Comparison of ENCODE assay signal across 22 cellular contexts in the genomic region with DNA sequence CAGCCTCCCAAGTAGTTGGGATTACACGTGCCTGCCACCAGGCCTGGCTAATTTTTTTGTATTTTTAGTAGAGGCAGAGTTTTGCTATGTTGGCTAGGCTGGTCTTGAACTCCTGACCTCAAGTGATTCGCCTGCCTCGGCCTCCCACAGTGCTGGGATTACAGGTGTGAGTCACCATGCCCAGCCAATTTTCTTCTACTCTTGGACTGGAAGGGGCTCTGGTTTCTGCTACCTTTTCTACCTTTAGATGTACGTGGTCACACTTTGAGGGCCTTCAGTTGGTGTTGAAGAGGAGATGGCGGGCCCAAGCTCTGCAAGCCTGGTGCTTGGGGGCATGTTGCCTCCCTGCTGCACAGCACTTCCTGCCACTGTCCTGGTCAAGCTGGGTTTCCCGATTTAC.
"Had no signal": no experiment of that assay in that cellular context is flagged by ENCODE, and none has a peak within 500 bp of the region (broad histone marks: within the 10 kb centered on the region; RNA-seq: fewer than 3 reads in every experiment).

No MANE protein-coding gene starts in this region.

- H3K36me3 ChIP-seq: brain microvascular endothelial cell, left ventricle myocardium inferior, prostate gland, right atrium auricular region, stomach, vagina, WERI-Rb-1 had no signal

- H3K36me3 Mint-ChIP-seq: stimulated activated effector memory CD8-positive, alpha-beta T cell treated with anti-CD3 and anti-CD28 coated beads, Interleukin-12 subunit alpha, Interleukin-12 subunit beta, amount 100 ng/mL, for 72 hours had no signal

- ATAC-seq: stimulated activated effector memory CD8-positive, alpha-beta T cell treated with anti-CD3 and anti-CD28 coated beads, Interleukin-12 subunit alpha, Interleukin-12 subunit beta, amount 100 ng/mL, for 72 hours had no signal

- H3K9me3 ChIP-seq: left ventricle myocardium inferior, prostate gland, right atrium auricular region, stomach, vagina had no signal

- H3K27ac ChIP-seq: brain microvascular endothelial cell, left ventricle myocardium inferior, prostate gland, right atrium auricular region, skin epidermis, stomach, vagina, WERI-Rb-1 had no signal

- H3K4me3 Mint-ChIP-seq: nephron progenitor cell; stimulated activated effector memory CD8-positive, alpha-beta T cell treated with anti-CD3 and anti-CD28 coated beads, Interleukin-12 subunit alpha, Interleukin-12 subunit beta, amount 100 ng/mL, for 72 hours had no signal

- H3K4me1 ChIP-seq: left ventricle myocardium inferior, prostate gland, right atrium auricular region, vagina had no signal

- FAIRE-seq: colon, frontal cortex had no signal

- DNase-seq: activated CD8-positive, alpha-beta memory T cell treated with anti-CD3 and anti-CD28 coated beads for 24 hours; activated CD8-positive, alpha-beta memory T cell treated with anti-CD3 and anti-CD28 coated beads, Interleukin-2, amount 50 U/mL, for 48 hours; aorta; brain microvascular endothelial cell; central memory CD4-positive, alpha-beta T cell; head of caudate nucleus; left ventricle myocardium inferior; mammary epithelial cell; nephron progenitor cell; occipital lobe; stimulated activated CD4-positive, alpha-beta T cell treated with anti-CD3 and anti-CD28 coated beads, Interleukin-4, amount 100 ng/mL, for 1 hour; stomach; T-helper 2 cell; trophoblast cell; WERI-Rb-1 had no signal

- H3K27ac Mint-ChIP-seq: stimulated activated effector memory CD8-positive, alpha-beta T cell treated with anti-CD3 and anti-CD28 coated beads, Interleukin-12 subunit alpha, Interleukin-12 subunit beta, amount 100 ng/mL, for 72 hours had no signal

- H3K27me3 ChIP-seq: brain microvascular endothelial cell, right atrium auricular region, stomach, vagina had no signal

- H3K4me3 ChIP-seq: left ventricle myocardium inferior, prostate gland, right atrium auricular region, skin epidermis, stomach, vagina had no signal
